ENCODE assay signal across 34 cellular contexts in the genomic region with DNA sequence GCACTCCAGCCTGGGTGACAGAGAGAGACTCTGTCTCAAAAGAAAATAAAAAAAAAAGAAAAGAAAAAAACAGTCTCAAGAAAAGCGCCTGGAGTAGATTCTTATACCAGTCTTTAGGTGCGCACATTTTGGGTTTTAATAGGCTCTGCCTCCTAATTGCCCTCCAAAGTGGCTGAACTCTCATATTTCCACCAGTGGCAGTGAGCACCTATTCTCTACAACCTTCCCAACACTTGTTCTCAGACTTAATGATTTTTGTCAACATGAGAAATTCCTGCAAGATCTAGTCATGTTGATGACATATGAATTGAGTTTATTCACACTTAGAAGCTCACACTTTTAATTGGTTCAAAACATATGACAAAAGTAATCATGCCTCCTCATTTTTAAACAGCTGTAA.
"Had no signal": no experiment of that assay in that cellular context is flagged by ENCODE, and none has a peak within 500 bp of the region (broad histone marks: within the 10 kb centered on the region; RNA-seq: fewer than 3 reads in every experiment).

No MANE protein-coding gene starts in this region.

- H3K36me3 ChIP-seq: MG63 had no signal

- H3K4me2 ChIP-seq: KMS-11 had no signal

- DNase-seq: Karpas-422, Kasumi-1, KG1, MG63, MM.1S, MV-4-11, NCI-H1048, NCI-H1092, NCI-H1092 treated with DMSO at 0.1 percent for 48 hours, NCI-H1105, NCI-H1105 treated with DMSO at 0.1 percent for 48 hours, NCI-H1417, NCI-H1417 treated with DMSO at 0.1 percent for 48 hours, NCI-H1436, NCI-H1436 treated with DMSO at 0.1 percent for 48 hours, NCI-H146, NCI-H1694, NCI-H1694 treated with DMSO at 0.1 percent for 48 hours, NCI-H187, NCI-H187 treated with DMSO at 0.1 percent for 48 hours, NCI-H1930, NCI-H2029, NCI-H2029 treated with DMSO at 0.1 percent for 48 hours, NCI-H2081, NCI-H2081 treated with DMSO at 0.1 percent for 48 hours, NCI-H2107, NCI-H2171, NCI-H2171 treated with DMSO at 0.1 percent for 48 hours, NCI-H2227 treated with DMSO at 0.1 percent for 48 hours, NCI-H226, NCI-H345, NCI-H446, NCI-H446 treated with DMSO at 0.1 percent for 48 hours had no signal

- H3K4me3 ChIP-seq: MG63 had no signal

- H3K9me3 ChIP-seq: MG63 had no signal

- H3K9ac ChIP-seq: KMS-11 had no signal

- H3K27ac ChIP-seq: KMS-11 had no signal
